ENCODE assay signal across 8 cellular contexts in genomic region chr1:116167625-116168276, GRCh38. TPM values are rescaled to one million over a fixed set of nuclear protein-coding genes. Genes with fewer than 3 reads are reported as not detected.
DNase-seq lines count a peak whose midpoint lies in the region; ATAC-seq and TF ChIP-seq lines count a peak whose summit lies in the region.

No MANE protein-coding gene starts in this region.

- no peak overlapping the region for H3K27ac Mint-ChIP-seq in chondrocyte (ENCODE audit: unreplicated experiment)

- H3K27me3 Mint-ChIP-seq in chondrocyte (ENCODE audit: low read depth), result peaks cover 11% of the 10 kb centered on the region

- no peaks in the 10 kb centered on the region for H3K9me3 Mint-ChIP-seq in chondrocyte (ENCODE audit: low read depth)

- H3K4me1 Mint-ChIP-seq in chondrocyte (ENCODE audit: low read depth), result peaks cover 8% of the 10 kb centered on the region

- peaks cover 0 to 8% of the 10 kb centered on the region in 2 donors for H3K4me1 ChIP-seq in lung (ENCODE audit: control insufficient read depth in 2 of 2, insufficient read depth in 2 of 2, low read length in 2 of 2)

- DNase-seq in AG08395 (ENCODE audit: low spot score), result peak; percentile 50
- DNase-seq in chondrocyte (ENCODE audit: low spot score), result no peak
- no peak for DNase-seq in lung (ENCODE audit: low spot score)
- DNase-seq in ureter (ENCODE audit: low spot score), result peak; percentile 44
- DNase-seq in activated CD4-positive, CD25-positive, alpha-beta regulatory T cell treated with anti-CD3 and anti-CD28 coated beads, Interleukin-2, amount 50 U/mL, for 72 hours, result no peak
- DNase-seq in AML-193 (lab: John Stamatoyannopoulos, UW), result no peak
- no peak for DNase-seq in NCI-H2081 (lab: John Stamatoyannopoulos, UW)

- 23 to 28% methylated on average over 35 of the region's 35 CpGs for WGBS in lung, 2 donors

- H3K36me3 Mint-ChIP-seq in chondrocyte (ENCODE audit: low read depth), result no peaks in the 10 kb centered on the region

- H3K27ac ChIP-seq in lung (ENCODE audit: low read depth in 1 of 2, low read length in 1 of 2), result peak overlapping the region in 1 of 2 donors; percentile 34

- peak overlapping the region; percentile 35 for H3K4me3 ChIP-seq in lung

- H3K4me3 Mint-ChIP-seq in chondrocyte (ENCODE audit: unreplicated experiment), result peak overlapping the region; percentile 69

- no peak for TF ChIP-seq CTCF in chondrocyte (IDR thresholded peaks at IDR 0.05)
- TF ChIP-seq CTCF in lung (IDR thresholded peaks at IDR 0.05; ENCODE audit: control extremely low read depth, extremely low read depth), result no peak

- ATAC-seq in HG02759 (IDR thresholded peaks at IDR 0.05; ENCODE audit: unreplicated experiment) (peak; percentile 19), lung (ENCODE audit: insufficient read depth, low FRiP score) (peak; percentile 53)

- H3K27me3 ChIP-seq in lung (ENCODE audit: control insufficient read depth, insufficient read depth), result no peaks in the 10 kb centered on the region

- no peaks in the 10 kb centered on the region for H3K9me3 ChIP-seq in lung (ENCODE audit: control insufficient read depth in 2 of 2, insufficient read depth in 1 of 2, low read length in 1 of 2)

- H3K36me3 ChIP-seq in lung (ENCODE audit: control insufficient read depth in 2 of 2, insufficient read depth in 2 of 2, low read length in 2 of 2), result no peaks in the 10 kb centered on the region

RNA-seq across cellular contexts. Expression of gene MAB21L3, which starts 56.6 kb away (rescaled TPM):
- 0.20 to 0.21 TPM in 2 of 3 replicates, not detected in the other for total RNA-seq in chondrocyte
- 1 to 10 TPM in 1 of 2 donors, under 1 TPM in 1; 0.58 to 4.2 TPM for total RNA-seq in lung
- polyA plus RNA-seq in lung, result under 1 TPM; 0.08 to 0.30 TPM
- 3.6 TPM for total RNA-seq in ureter

Comparison
In these comparisons a context has a peak if more than half of its experiments do, and no peak if none do; other contexts are left out.
1. DNase-seq: peak in AG08395 (single experiment) and ureter (single experiment); none in chondrocyte (single experiment), lung (single experiment), activated CD4-positive, CD25-positive, alpha-beta regulatory T cell treated with anti-CD3 and anti-CD28 coated beads, Interleukin-2, amount 50 U/mL, for 72 hours (single experiment), AML-193 (0 of 2) and NCI-H2081 (0 of 2).